In genomic region chr4:170047774-170048354, GRCh38 we compare ENCODE assay signal across 9 cellular contexts.
DNase-seq lines count a peak whose midpoint lies in the region; ATAC-seq, FAIRE-seq and TF ChIP-seq lines count a peak whose summit lies in the region.
"Had no signal": no experiment of that assay in that cellular context is flagged by ENCODE, and none has a peak within 500 bp of the region (broad histone marks: within the 10 kb centered on the region; RNA-seq: fewer than 3 reads in every experiment).

No MANE protein-coding gene starts in this region.

- H3K9me3 ChIP-seq in OCI-LY3 (ENCODE audit: insufficient read depth, low read length) = no peaks in the 10 kb centered on the region

- H3K4me2 ChIP-seq in OCI-LY3 (ENCODE audit: low read length) = no peak overlapping the region

- H3K79me2 ChIP-seq in OCI-LY3 (ENCODE audit: low read length) = no peaks in the 10 kb centered on the region

- peaks cover 6% of the 10 kb centered on the region; the same call in 1 of the 2 replicates for H3K27me3 ChIP-seq in OCI-LY3 (ENCODE audit: low read depth, low read length)

- H2AFZ ChIP-seq in OCI-LY3 (ENCODE audit: low read depth, low read length) = no peak overlapping the region

- no peak for DNase-seq in D721Med (ENCODE audit: insufficient read length, low spot score)
- peak; percentile 50 to 53 for DNase-seq in activated T-cell treated with anti-CD3 and anti-CD28 coated beads, Interleukin-2, amount 50 U/mL, for 48 hours
- DNase-seq in globus pallidus (ENCODE audit: low spot score) = peak; percentile 81
- DNase-seq in putamen (ENCODE audit: low spot score) = peak; percentile 75

- H3K36me3 ChIP-seq in OCI-LY3 (replicated peaks; ENCODE audit: low read depth, low read length) = no peaks in the 10 kb centered on the region

- no peak overlapping the region for H3K27ac ChIP-seq in OCI-LY3 (ENCODE audit: low read length)

- no peaks in the 10 kb centered on the region for H4K20me1 ChIP-seq in OCI-LY3 (ENCODE audit: insufficient read depth, low read length)

- H3K9ac ChIP-seq in OCI-LY3 (ENCODE audit: low read length) = no peak overlapping the region

- H3K4me1 ChIP-seq in OCI-LY3 (ENCODE audit: low read length) = no peaks in the 10 kb centered on the region

- no peak overlapping the region for H3K4me3 ChIP-seq in OCI-LY3 (ENCODE audit: low read length)

- ATAC-seq in HG02973 (IDR thresholded peaks at IDR 0.05; ENCODE audit: unreplicated experiment) (peak; percentile 54), GM18520 (IDR thresholded peaks at IDR 0.05; ENCODE audit: unreplicated experiment) (no peak), HG02610 (IDR thresholded peaks at IDR 0.05; ENCODE audit: unreplicated experiment) (no peak)
- ATAC-seq: activated naive CD4-positive, alpha-beta T cell treated with anti-CD3 and anti-CD28 coated beads, Interleukin-2, amount 50 U/mL, for 72 hours had no signal

- FAIRE-seq in D721Med (lab: Jason Lieb, UNC) = peak; percentile 96

- peak; percentile 93 for TF ChIP-seq CTCF in D721Med (IDR thresholded peaks at IDR 0.05; ENCODE audit: insufficient read depth, missing control alignments)
- TF ChIP-seq CTCF in OCI-LY3 (IDR thresholded peaks at IDR 0.05; ENCODE audit: low read depth, low read length) = peak; percentile 91
